Comparison of ENCODE assay signal across 21 cellular contexts in genomic region chr3:177181418-177181817, GRCh38. TPM values are rescaled to one million over a fixed set of nuclear protein-coding genes. Genes with fewer than 3 reads are reported as not detected.
A peak's percentile ranks its signal among the peaks of the same experiment; 100 is the strongest.
DNase-seq lines count a peak whose midpoint lies in the region; ATAC-seq and TF ChIP-seq lines count a peak whose summit lies in the region.
"Had no signal": no experiment of that assay in that cellular context is flagged by ENCODE, and none has a peak within 500 bp of the region (broad histone marks: within the 10 kb centered on the region; RNA-seq: fewer than 3 reads in every experiment).

No MANE protein-coding gene starts in this region.

- intact Hi-C loops in dendritic cell treated with granulocyte-macrophage colony-stimulating factor and Interleukin-4, amounts not matched to agents 40 ng/mL and 50 ng/mL, for 4 days (cut with micrococcal nuclease) = no loop called here

- no peaks in the 10 kb centered on the region for H3K9me3 ChIP-seq in OCI-LY1 (ENCODE audit: low read length)
- H3K9me3 ChIP-seq: MG63 had no signal

- no peak for TF ChIP-seq CTCF in OCI-LY1 (IDR thresholded peaks at IDR 0.05; ENCODE audit: low read length)

- H3K27ac Mint-ChIP-seq in activated T-cell treated with anti-CD3 and anti-CD28 coated beads, Interleukin-2, amount 50 U/mL, for 72 hours = peak overlapping the region; percentile 18
- peak overlapping the region; percentile 26 for H3K27ac Mint-ChIP-seq in dendritic cell treated with granulocyte-macrophage colony-stimulating factor and Interleukin-4, amounts not matched to agents 40 ng/mL and 50 ng/mL, for 4 days
- peak overlapping the region; percentile 37 to 89 (median 81) for H3K27ac Mint-ChIP-seq in naive thymus-derived CD8-positive, alpha-beta T cell

- H2AFZ ChIP-seq in OCI-LY1 (ENCODE audit: low read length) = no peak overlapping the region

- H3F3A ChIP-seq in OCI-LY1 (ENCODE audit: insufficient read depth, low read length) = no peaks in the 10 kb centered on the region

- H3K9me3 Mint-ChIP-seq in activated T-cell treated with anti-CD3 and anti-CD28 coated beads, Interleukin-2, amount 50 U/mL, for 72 hours = no peaks in the 10 kb centered on the region
- H3K9me3 Mint-ChIP-seq in dendritic cell treated with granulocyte-macrophage colony-stimulating factor and Interleukin-4, amounts not matched to agents 40 ng/mL and 50 ng/mL, for 4 days = no peaks in the 10 kb centered on the region
- peaks cover 0 to 1% (median 0%) of the 10 kb centered on the region in 9 donors for H3K9me3 Mint-ChIP-seq in naive thymus-derived CD8-positive, alpha-beta T cell
- H3K9me3 Mint-ChIP-seq: activated CD4-positive, alpha-beta memory T cell treated with anti-CD3 and anti-CD28 coated beads for 36 hours had no signal

- peak overlapping the region; percentile 43 for H3K4me2 ChIP-seq in OCI-LY1 (ENCODE audit: low read length)
- H3K4me2 ChIP-seq: smooth muscle cell had no signal

- POLR2A ChIA-PET in naive thymus-derived CD8-positive, alpha-beta T cell (lab: Charles Lee) = interaction anchor here (0.7 kb wide), 1 partner anchor 37 kb away, joined by 5 read pairs; no protein-coding TSS in a partner anchor

- H3K9ac ChIP-seq in OCI-LY1 (ENCODE audit: low read length) = no peak overlapping the region; the same call in 1 of the 2 replicates

- peaks cover 69% of the 10 kb centered on the region for H3K4me1 Mint-ChIP-seq in activated T-cell treated with anti-CD3 and anti-CD28 coated beads, Interleukin-2, amount 50 U/mL, for 72 hours (ENCODE audit: low read depth)
- peaks cover 60% of the 10 kb centered on the region for H3K4me1 Mint-ChIP-seq in dendritic cell treated with granulocyte-macrophage colony-stimulating factor and Interleukin-4, amounts not matched to agents 40 ng/mL and 50 ng/mL, for 4 days (ENCODE audit: low read depth)
- H3K4me1 Mint-ChIP-seq in naive thymus-derived CD8-positive, alpha-beta T cell = peaks cover 30 to 85% (median 77%) of the 10 kb centered on the region in 4 donors

- no peaks in the 10 kb centered on the region for H3K9me2 ChIP-seq in OCI-LY1 (ENCODE audit: low read depth, low read length)

- peaks cover 92% of the 10 kb centered on the region for H3K4me1 ChIP-seq in OCI-LY1 (ENCODE audit: insufficient read depth, low read length, severe bottlenecking)

- H3K4me3 ChIP-seq in OCI-LY1 (ENCODE audit: low read depth, low read length, poor library complexity, severe bottlenecking) = peak overlapping the region; percentile 8
- H3K4me3 ChIP-seq: MG63, smooth muscle cell had no signal

- no peak for DNase-seq in activated T-cell treated with anti-CD3 and anti-CD28 coated beads, Interleukin-2, amount 50 U/mL, for 72 hours
- DNase-seq in activated T-cell treated with anti-CD3 and anti-CD28 coated beads for 4 hours = no peak
- DNase-seq in naive thymus-derived CD8-positive, alpha-beta T cell = no peak
- DNase-seq in activated naive CD4-positive, alpha-beta T cell (lab: John Stamatoyannopoulos, UW) = no peak
- DNase-seq in T-helper 9 cell = no peak
- DNase-seq: activated CD4-positive, alpha-beta memory T cell treated with anti-CD3 and anti-CD28 coated beads for 36 hours; C1 segment of cervical spinal cord; cortex of kidney; foreskin melanocyte; hypothalamus; MG63; NCI-H1694; NCI-H446 treated with DMSO at 0.1 percent for 48 hours; stimulated activated CD4-positive, alpha-beta T cell treated with anti-CD3 and anti-CD28 coated beads, Interleukin-4, amount 100 ng/mL, for 1 hour; SW 1271 had no signal

- H3K27ac ChIP-seq in OCI-LY1 (ENCODE audit: low read depth, low read length, poor library complexity, severe bottlenecking) = peak overlapping the region; percentile 78

- no peak for ATAC-seq in activated T-cell treated with anti-CD3 and anti-CD28 coated beads, Interleukin-2, amount 50 U/mL, for 72 hours (replicated peaks in 1 of 2)
- no peak for ATAC-seq in naive thymus-derived CD8-positive, alpha-beta T cell
- ATAC-seq in HG02642 (IDR thresholded peaks at IDR 0.05; ENCODE audit: poor library complexity, unreplicated experiment) = no peak

- peaks cover 100% of the 10 kb centered on the region for H3K79me2 ChIP-seq in OCI-LY1 (ENCODE audit: insufficient read depth, low read length)

- H3K36me3 Mint-ChIP-seq in activated T-cell treated with anti-CD3 and anti-CD28 coated beads, Interleukin-2, amount 50 U/mL, for 72 hours (ENCODE audit: insufficient read depth in 2 of 2) = peaks cover 0 to 11% of the 10 kb centered on the region in 2 donors
- H3K36me3 Mint-ChIP-seq in dendritic cell treated with granulocyte-macrophage colony-stimulating factor and Interleukin-4, amounts not matched to agents 40 ng/mL and 50 ng/mL, for 4 days (ENCODE audit: low read depth) = peaks cover 23% of the 10 kb centered on the region
- peaks cover 0 to 18% (median 7%) of the 10 kb centered on the region in 3 donors for H3K36me3 Mint-ChIP-seq in naive thymus-derived CD8-positive, alpha-beta T cell

- no peaks in the 10 kb centered on the region for H3K27me3 ChIP-seq in OCI-LY1 (ENCODE audit: insufficient read depth, low read length)
- H3K27me3 ChIP-seq: MG63 had no signal

- no peaks in the 10 kb centered on the region; the same call in 1 of the 2 replicates for H4K20me1 ChIP-seq in OCI-LY1 (ENCODE audit: insufficient read depth, low read length)

- peaks cover 22% of the 10 kb centered on the region; the same call in 1 of the 2 replicates for H3K36me3 ChIP-seq in OCI-LY1 (ENCODE audit: insufficient read depth, low read length)

- H3K4me3 Mint-ChIP-seq in activated T-cell treated with anti-CD3 and anti-CD28 coated beads, Interleukin-2, amount 50 U/mL, for 72 hours = no peak overlapping the region
- H3K4me3 Mint-ChIP-seq in dendritic cell treated with granulocyte-macrophage colony-stimulating factor and Interleukin-4, amounts not matched to agents 40 ng/mL and 50 ng/mL, for 4 days = no peak overlapping the region
- H3K4me3 Mint-ChIP-seq in naive thymus-derived CD8-positive, alpha-beta T cell = peak overlapping the region in 8 of 10 donors; percentile 20 to 72 (median 52)
- H3K4me3 Mint-ChIP-seq: activated CD4-positive, alpha-beta memory T cell treated with anti-CD3 and anti-CD28 coated beads for 36 hours; neural crest cell had no signal

- no peaks in the 10 kb centered on the region for H3K27me3 Mint-ChIP-seq in activated T-cell treated with anti-CD3 and anti-CD28 coated beads, Interleukin-2, amount 50 U/mL, for 72 hours (ENCODE audit: low read depth)
- H3K27me3 Mint-ChIP-seq in dendritic cell treated with granulocyte-macrophage colony-stimulating factor and Interleukin-4, amounts not matched to agents 40 ng/mL and 50 ng/mL, for 4 days = no peaks in the 10 kb centered on the region
- no peaks in the 10 kb centered on the region for H3K27me3 Mint-ChIP-seq in naive thymus-derived CD8-positive, alpha-beta T cell
- H3K27me3 Mint-ChIP-seq: activated CD4-positive, alpha-beta memory T cell treated with anti-CD3 and anti-CD28 coated beads for 36 hours; progenitor cell of endocrine pancreas had no signal

RNA-seq across cellular contexts. Expression of gene TBL1XR1, which starts 15.9 kb away (rescaled TPM):
- 100 to 1,000 TPM; 179 to 240 TPM for total RNA-seq in activated T-cell treated with anti-CD3 and anti-CD28 coated beads, Interleukin-2, amount 50 U/mL, for 72 hours
- total RNA-seq in naive thymus-derived CD8-positive, alpha-beta T cell = 100 to 1,000 TPM; 138 to 160 TPM
- 10 to 100 TPM; 23.4 to 34.7 (median 33.7) TPM for polyA plus RNA-seq in naive thymus-derived CD8-positive, alpha-beta T cell

Comparison
In these comparisons a context has a peak if more than half of its experiments do, and no peak if none do; other contexts are left out.
1. H3K27ac Mint-ChIP-seq: peak in every context shown above with its lines; median percentile 81 in naive thymus-derived CD8-positive, alpha-beta T cell; 26 in dendritic cell treated with granulocyte-macrophage colony-stimulating factor and Interleukin-4, amounts not matched to agents 40 ng/mL and 50 ng/mL, for 4 days; 18 in activated T-cell treated with anti-CD3 and anti-CD28 coated beads, Interleukin-2, amount 50 U/mL, for 72 hours.
2. H3K4me3 Mint-ChIP-seq: peak in naive thymus-derived CD8-positive, alpha-beta T cell (8 of 10); none in activated T-cell treated with anti-CD3 and anti-CD28 coated beads, Interleukin-2, amount 50 U/mL, for 72 hours (0 of 2) and dendritic cell treated with granulocyte-macrophage colony-stimulating factor and Interleukin-4, amounts not matched to agents 40 ng/mL and 50 ng/mL, for 4 days (single experiment).